14 cellular contexts compared by ENCODE assay signal in genomic region chr2:28340312-28341202, GRCh38. TPM values are rescaled to one million over a fixed set of nuclear protein-coding genes. Genes with fewer than 3 reads are reported as not detected.
DNase-seq lines count a peak whose midpoint lies in the region; ATAC-seq and TF ChIP-seq lines count a peak whose summit lies in the region.
"Had no signal": no experiment of that assay in that cellular context is flagged by ENCODE, and none has a peak within 500 bp of the region (broad histone marks: within the 10 kb centered on the region; RNA-seq: fewer than 3 reads in every experiment).

No MANE protein-coding gene starts in this region.

- CTCF ChIA-PET in activated CD4-positive, alpha-beta T cell treated with anti-CD3 and anti-CD28 coated beads for 36 hours (lab: Charles Lee): interaction anchor here (0.5 to 1.1 kb wide), 2 partner anchors 35 to 48 kb away, joined by 3 read pairs; no protein-coding TSS in a partner anchor

- H3K27me3 Mint-ChIP-seq in activated CD4-positive, alpha-beta T cell treated with anti-CD3 and anti-CD28 coated beads for 36 hours: no peaks in the 10 kb centered on the region
- H3K27me3 Mint-ChIP-seq: activated CD8-positive, alpha-beta T cell treated with anti-CD3 and anti-CD28 coated beads for 36 hours had no signal

- H3K9me3 ChIP-seq in adrenal gland (replicated peaks in 1 of 3) (no peaks in the 10 kb centered on the region), mesenchymal stem cell (ENCODE audit: control insufficient read depth, low read length) (no peaks in the 10 kb centered on the region), stomach smooth muscle (ENCODE audit: control insufficient read depth in 2 of 2, low read length in 2 of 2) (no peaks in the 10 kb centered on the region)

- H3K4me1 Mint-ChIP-seq in activated CD4-positive, alpha-beta T cell treated with anti-CD3 and anti-CD28 coated beads for 36 hours: no peaks in the 10 kb centered on the region

- peak overlapping the region; percentile 20 for H4K91ac ChIP-seq in mesenchymal stem cell (ENCODE audit: low read length)

- peak overlapping the region; percentile 53 to 76 for H2BK12ac ChIP-seq in mesenchymal stem cell (ENCODE audit: low read length in 2 of 2)

- H3K4me2 ChIP-seq in mesenchymal stem cell (ENCODE audit: low read length, poor library complexity, severe bottlenecking): no peak overlapping the region

- no peaks in the 10 kb centered on the region for H3K36me3 Mint-ChIP-seq in activated CD4-positive, alpha-beta T cell treated with anti-CD3 and anti-CD28 coated beads for 36 hours (ENCODE audit: low read depth)

- H3K27ac ChIP-seq in adrenal gland: peak overlapping the region in 3 of 5 donors; percentile 53 to 88 (median 81)
- H3K27ac ChIP-seq in mesenchymal stem cell (ENCODE audit: low read length, poor library complexity, severe bottlenecking): no peak overlapping the region
- peak overlapping the region; percentile 2 for H3K27ac ChIP-seq in stomach smooth muscle (ENCODE audit: low read length)

- DNase-seq in activated CD4-positive, alpha-beta T cell treated with anti-CD3 and anti-CD28 coated beads for 36 hours: no peak
- no peak for DNase-seq in activated CD4-positive, alpha-beta T cell treated with anti-CD3 and anti-CD28 coated beads for 48 hours
- DNase-seq in adrenal gland (peak in 1 of 7 donors; percentile 37), mesenchymal stem cell (no peak), germinal center (ENCODE audit: low spot score) (no peak), inferior parietal cortex (ENCODE audit: extremely low spot score) (no peak)
- DNase-seq: activated CD8-positive, alpha-beta T cell treated with anti-CD3 and anti-CD28 coated beads for 36 hours; NCI-H1048; NCI-H2227 treated with DMSO at 0.1 percent for 48 hours; retina; T-helper 9 cell had no signal

- 53 to 63% (median 57%) methylated on average over 11 to 15 of the region's 15 CpGs for whole genome bisulfite sequencing in adrenal gland, 4 donors
- WGBS in mesenchymal stem cell: 82% methylated on average over 15 of the region's 15 CpGs

- no peak overlapping the region for H2BK5ac ChIP-seq in mesenchymal stem cell (ENCODE audit: low read depth, low read length, poor library complexity, severe bottlenecking)

- H3K9ac ChIP-seq in mesenchymal stem cell (ENCODE audit: low read length) (no peak overlapping the region), stomach smooth muscle (ENCODE audit: low read length in 2 of 2) (no peak overlapping the region)

- ATAC-seq in activated CD4-positive, alpha-beta T cell treated with anti-CD3 and anti-CD28 coated beads for 36 hours: no peak
- ATAC-seq in GM21526 (IDR thresholded peaks at IDR 0.05; ENCODE audit: low FRiP score, unreplicated experiment): no peak
- ATAC-seq: activated CD8-positive, alpha-beta T cell treated with anti-CD3 and anti-CD28 coated beads for 36 hours; Panc1 had no signal

- no peak for TF ChIP-seq CTCF in adrenal gland (IDR thresholded peaks at IDR 0.05)

- peak overlapping the region; percentile 40 for H3K27ac Mint-ChIP-seq in activated CD4-positive, alpha-beta T cell treated with anti-CD3 and anti-CD28 coated beads for 36 hours
- H3K27ac Mint-ChIP-seq: activated CD8-positive, alpha-beta T cell treated with anti-CD3 and anti-CD28 coated beads for 36 hours had no signal

- H3K4me1 ChIP-seq in adrenal gland (replicated peaks in 1 of 2) (peaks cover 0 to 42% of the 10 kb centered on the region in 2 donors), mesenchymal stem cell (ENCODE audit: control insufficient read depth, insufficient read depth, low read depth, low read length) (peaks cover 24% of the 10 kb centered on the region), stomach smooth muscle (ENCODE audit: control insufficient read depth, insufficient read depth, low read length) (peaks cover 42% of the 10 kb centered on the region)

- H2AFZ ChIP-seq in mesenchymal stem cell (ENCODE audit: low read depth, low read length): no peak overlapping the region

- H3K27me3 ChIP-seq in adrenal gland: no peaks in the 10 kb centered on the region
- H3K27me3 ChIP-seq in mesenchymal stem cell (ENCODE audit: control insufficient read depth in 1 of 2, insufficient read depth in 1 of 2, low read length in 2 of 2): no peaks in the 10 kb centered on the region
- no peaks in the 10 kb centered on the region for H3K27me3 ChIP-seq in stomach smooth muscle (ENCODE audit: control insufficient read depth in 1 of 2, insufficient read depth in 2 of 2, low read length in 2 of 2)

- H3K4me3 ChIP-seq in adrenal gland (no peak overlapping the region), mesenchymal stem cell (ENCODE audit: insufficient read depth in 1 of 2, low read depth in 1 of 2, low read length in 2 of 2) (no peak overlapping the region), stomach smooth muscle (ENCODE audit: low read length in 2 of 2) (no peak overlapping the region)

- intact Hi-C loops in activated CD4-positive, alpha-beta T cell treated with anti-CD3 and anti-CD28 coated beads for 36 hours (cut with DNase I, micrococcal nuclease): no loop called here
- intact Hi-C loops in adrenal gland (cut with DNase I): no loop called here

- H3K14ac ChIP-seq in mesenchymal stem cell (ENCODE audit: low read length in 2 of 2): no peak overlapping the region

- H2BK15ac ChIP-seq in mesenchymal stem cell (ENCODE audit: low read depth, poor library complexity, severe bottlenecking): peak overlapping the region; percentile 83

- H3K18ac ChIP-seq in mesenchymal stem cell (ENCODE audit: low read depth in 1 of 2, low read length in 2 of 2): peak overlapping the region; percentile 34 to 52

- H2AK5ac ChIP-seq in mesenchymal stem cell (ENCODE audit: low read length, severe bottlenecking): peak overlapping the region; percentile 21

- H3K4ac ChIP-seq in mesenchymal stem cell (ENCODE audit: low read depth in 1 of 2, low read length in 2 of 2): peak overlapping the region in 1 of 2 experiments; percentile 19

- H3K36me3 ChIP-seq in adrenal gland (replicated peaks in 1 of 2) (no peaks in the 10 kb centered on the region), mesenchymal stem cell (ENCODE audit: control insufficient read depth in 1 of 2, insufficient read depth in 2 of 2, low read depth in 1 of 2, low read length in 2 of 2) (peaks cover 7 to 8% of the 10 kb centered on the region in 2 experiments), stomach smooth muscle (ENCODE audit: control insufficient read depth in 2 of 2, insufficient read depth in 2 of 2, low read length in 2 of 2) (no peaks in the 10 kb centered on the region)

- TF ChIP-seq POLR2A in adrenal gland (IDR thresholded peaks at IDR 0.05): no peak

- peak overlapping the region; percentile 8 for H4K8ac ChIP-seq in mesenchymal stem cell (ENCODE audit: low read length)

- no peak overlapping the region for H3K4me3 Mint-ChIP-seq in activated CD4-positive, alpha-beta T cell treated with anti-CD3 and anti-CD28 coated beads for 36 hours
- H3K4me3 Mint-ChIP-seq: activated CD8-positive, alpha-beta T cell treated with anti-CD3 and anti-CD28 coated beads for 36 hours had no signal

- no peak overlapping the region for H2BK120ac ChIP-seq in mesenchymal stem cell (ENCODE audit: low read depth, low read length)

- POLR2A ChIA-PET in activated CD4-positive, alpha-beta T cell treated with anti-CD3 and anti-CD28 coated beads for 36 hours (lab: Charles Lee): interaction anchor here (0.7 kb wide), 1 partner anchor 372 kb away, joined by 3 read pairs; no protein-coding TSS in a partner anchor

- H3K23ac ChIP-seq in mesenchymal stem cell (ENCODE audit: low read length in 2 of 2): no peak overlapping the region

- no peaks in the 10 kb centered on the region for H3K9me3 Mint-ChIP-seq in activated CD4-positive, alpha-beta T cell treated with anti-CD3 and anti-CD28 coated beads for 36 hours (ENCODE audit: low read depth)
- H3K9me3 Mint-ChIP-seq: activated CD8-positive, alpha-beta T cell treated with anti-CD3 and anti-CD28 coated beads for 36 hours had no signal

- H3K79me1 ChIP-seq in mesenchymal stem cell (replicated peaks; ENCODE audit: low read length, poor library complexity, severe bottlenecking): peaks cover 1% of the 10 kb centered on the region

RNA-seq across cellular contexts. Expression of gene FOSL2, which starts 52.1 kb away (rescaled TPM):
- total RNA-seq in activated CD4-positive, alpha-beta T cell treated with anti-CD3 and anti-CD28 coated beads for 36 hours: 100 to 1,000 TPM; 135 to 225 TPM
- 100 to 1,000 TPM; 392 to 760 (median 431) TPM for total RNA-seq in adrenal gland
- polyA plus RNA-seq in adrenal gland: 100 to 1,000 TPM in 1 of 3 donors, 10 to 100 TPM in 2; 83.3 to 143 (median 92.8) TPM
- polyA plus RNA-seq in mesenchymal stem cell (2013, experiment 1 of 2): 15.6 TPM
- polyA plus RNA-seq in mesenchymal stem cell (2013, experiment 2 of 2): 14.8 TPM
